In the genomic region with DNA sequence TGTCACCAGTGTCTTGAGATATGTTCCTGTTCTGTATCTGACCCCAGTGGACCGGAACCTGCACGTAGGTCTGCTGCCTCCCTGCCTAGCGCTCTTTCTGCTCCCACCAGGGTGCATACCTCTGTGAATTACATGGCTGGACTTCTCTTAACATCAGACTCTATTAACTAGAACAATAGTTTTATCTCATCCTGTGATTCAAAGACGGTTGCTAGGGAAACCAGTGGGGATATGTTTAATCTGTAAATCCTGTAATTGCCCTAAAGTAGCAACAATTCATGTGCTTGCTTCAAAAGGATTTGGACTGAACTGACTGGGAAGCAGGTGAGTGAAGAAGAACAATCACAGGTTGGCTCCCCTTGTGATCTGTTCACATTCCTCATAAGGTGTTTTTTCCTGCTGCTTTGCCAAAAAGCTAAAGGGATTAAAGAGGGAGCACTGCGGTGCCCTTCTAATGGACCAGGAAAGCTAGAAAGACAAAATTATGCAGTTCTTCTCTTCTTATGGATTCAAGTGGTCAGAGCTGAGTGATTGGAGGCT, we compare ENCODE assay signal across 22 cellular contexts. TPM values are rescaled to one million over a fixed set of nuclear protein-coding genes. Genes with fewer than 3 reads are reported as not detected.
DNase-seq lines count a peak whose midpoint lies in the region; ATAC-seq and TF ChIP-seq lines count a peak whose summit lies in the region.
"Had no signal": no experiment of that assay in that cellular context is flagged by ENCODE, and none has a peak within 500 bp of the region (broad histone marks: within the 10 kb centered on the region; RNA-seq: fewer than 3 reads in every experiment).

No MANE protein-coding gene starts in this region.

- H3K79me2 ChIP-seq in neural cell (replicated peaks; ENCODE audit: insufficient read depth, low read length): no peaks in the 10 kb centered on the region

- H3K9ac ChIP-seq in neural cell (ENCODE audit: low read length): peak overlapping the region; percentile 4

- peaks cover 52% of the 10 kb centered on the region for H3K4me1 Mint-ChIP-seq in brain
- no peaks in the 10 kb centered on the region for H3K4me1 Mint-ChIP-seq in activated T-cell treated with anti-CD3 and anti-CD28 coated beads, Interleukin-2, amount 50 U/mL, for 72 hours (ENCODE audit: low read depth)
- H3K4me1 Mint-ChIP-seq in activated T-helper 1 cell treated with anti-CD3 and anti-CD28 coated beads, Interleukin-12 subunit alpha, Interleukin-12 subunit beta, Interleukin-2, Interleukin-4 antibody, amounts not matched to agents 30 ng/mL and 10 ng/mL and 1 ng/mL, durations not matched to agents 14 hours and 24 hours and 36 hours (ENCODE audit: low read depth): no peaks in the 10 kb centered on the region

- H3K36me3 ChIP-seq in neural cell (ENCODE audit: insufficient read depth, low read length): no peaks in the 10 kb centered on the region
- H3K36me3 ChIP-seq: brain microvascular endothelial cell, prostate gland, upper lobe of right lung had no signal

- H3K27me3 ChIP-seq in neural cell (ENCODE audit: insufficient read depth, low read depth, low read length): no peaks in the 10 kb centered on the region
- H3K27me3 ChIP-seq: brain microvascular endothelial cell, upper lobe of right lung had no signal

- no peaks in the 10 kb centered on the region for H3K9me3 ChIP-seq in neural cell (ENCODE audit: low read length)
- H3K9me3 ChIP-seq: prostate gland, upper lobe of right lung had no signal

- no peak overlapping the region for H3K4me2 ChIP-seq in neural cell (ENCODE audit: low read length)

- peak overlapping the region in 4 of 5 experiments; percentile 25 to 98 (median 82) for H3K27ac Mint-ChIP-seq in brain
- no peak overlapping the region for H3K27ac Mint-ChIP-seq in activated T-cell treated with anti-CD3 and anti-CD28 coated beads, Interleukin-2, amount 50 U/mL, for 72 hours
- no peak overlapping the region for H3K27ac Mint-ChIP-seq in activated T-helper 1 cell treated with anti-CD3 and anti-CD28 coated beads, Interleukin-12 subunit alpha, Interleukin-12 subunit beta, Interleukin-2, Interleukin-4 antibody, amounts not matched to agents 30 ng/mL and 10 ng/mL and 1 ng/mL, durations not matched to agents 14 hours and 24 hours and 36 hours
- H3K27ac Mint-ChIP-seq: activated CD8-positive, alpha-beta T cell treated with anti-CD3 and anti-CD28 coated beads, Interleukin-2, amount 10 ng/mL, durations not matched to agents 7 days and 5 days had no signal

- TF ChIP-seq EP300 in neural cell (conservative IDR thresholded peaks at IDR 0.05; ENCODE audit: poor library complexity, severe bottlenecking): no peak

- H3K27ac ChIP-seq in neural cell (ENCODE audit: low read length): peak overlapping the region; percentile 44
- H3K27ac ChIP-seq: prostate gland, upper lobe of right lung had no signal

- H2AFZ ChIP-seq in neural cell (ENCODE audit: low read depth, low read length): peak overlapping the region; percentile 10

- peak in 2 of 3 experiments; percentile 42 to 86 for DNase-seq in NCI-H1417 (lab: John Stamatoyannopoulos, UW)
- peak; percentile 77 for DNase-seq in NCI-H2227 (lab: John Stamatoyannopoulos, UW; ENCODE audit: unreplicated experiment)
- DNase-seq in activated T-cell treated with anti-CD3 and anti-CD28 coated beads, Interleukin-2, amount 50 U/mL, for 72 hours: no peak
- no peak for DNase-seq in hepatic stellate cell (ENCODE audit: low spot score)
- DNase-seq in activated T-helper 1 cell treated with anti-CD3 and anti-CD28 coated beads, Interleukin-12 subunit alpha, Interleukin-12 subunit beta, Interleukin-2, Interleukin-4 antibody, amounts not matched to agents 30 ng/mL and 10 ng/mL and 1 ng/mL, durations not matched to agents 14 hours and 24 hours and 36 hours (ENCODE audit: low spot score): no peak
- DNase-seq: activated CD4-positive, CD25-positive, alpha-beta regulatory T cell treated with anti-CD3 and anti-CD28 coated beads, Interleukin-2, amount 50 U/mL, for 72 hours; activated CD8-positive, alpha-beta T cell treated with anti-CD3 and anti-CD28 coated beads, Interleukin-2, amount 10 ng/mL, durations not matched to agents 7 days and 5 days; activated gamma-delta T cell treated with Interleukin-2 at 50 U/mL for 16 hours; activated T-cell treated with anti-CD3 and anti-CD28 coated beads for 4 hours; brain microvascular endothelial cell; DMS 273 treated with DMSO at 0.1 percent for 48 hours; IMR-90; NCI-H446; RPMI8226; upper lobe of right lung had no signal

- TF ChIP-seq CTCF in brain (conservative IDR thresholded peaks at IDR 0.05) (no peak), neural cell (IDR thresholded peaks at IDR 0.05; ENCODE audit: poor library complexity, severe bottlenecking) (no peak)

- H3K9me3 Mint-ChIP-seq in brain: no peaks in the 10 kb centered on the region
- no peaks in the 10 kb centered on the region for H3K9me3 Mint-ChIP-seq in activated T-cell treated with anti-CD3 and anti-CD28 coated beads, Interleukin-2, amount 50 U/mL, for 72 hours
- H3K9me3 Mint-ChIP-seq in activated T-helper 1 cell treated with anti-CD3 and anti-CD28 coated beads, Interleukin-12 subunit alpha, Interleukin-12 subunit beta, Interleukin-2, Interleukin-4 antibody, amounts not matched to agents 30 ng/mL and 10 ng/mL and 1 ng/mL, durations not matched to agents 14 hours and 24 hours and 36 hours: no peaks in the 10 kb centered on the region

- no peak for ATAC-seq in HG03571 (IDR thresholded peaks at IDR 0.05; ENCODE audit: unreplicated experiment)
- no peak for ATAC-seq in activated T-cell treated with anti-CD3 and anti-CD28 coated beads, Interleukin-2, amount 50 U/mL, for 72 hours (replicated peaks in 1 of 2)
- ATAC-seq: activated CD8-positive, alpha-beta T cell treated with anti-CD3 and anti-CD28 coated beads, Interleukin-2, amount 10 ng/mL, durations not matched to agents 7 days and 5 days; HCT116; upper lobe of right lung had no signal

- H4K20me1 ChIP-seq in neural cell (ENCODE audit: insufficient read depth): no peaks in the 10 kb centered on the region

- no peaks in the 10 kb centered on the region for H3F3A ChIP-seq in neural cell (ENCODE audit: insufficient read depth, low read length, poor library complexity, severe bottlenecking)

- H3K9me2 ChIP-seq in neural cell (ENCODE audit: insufficient read depth, low read length): no peaks in the 10 kb centered on the region

- H3K27me3 Mint-ChIP-seq in brain: no peaks in the 10 kb centered on the region
- peaks cover 9% of the 10 kb centered on the region for H3K27me3 Mint-ChIP-seq in activated T-cell treated with anti-CD3 and anti-CD28 coated beads, Interleukin-2, amount 50 U/mL, for 72 hours (ENCODE audit: low read depth)
- peaks cover 7% of the 10 kb centered on the region for H3K27me3 Mint-ChIP-seq in activated T-helper 1 cell treated with anti-CD3 and anti-CD28 coated beads, Interleukin-12 subunit alpha, Interleukin-12 subunit beta, Interleukin-2, Interleukin-4 antibody, amounts not matched to agents 30 ng/mL and 10 ng/mL and 1 ng/mL, durations not matched to agents 14 hours and 24 hours and 36 hours (ENCODE audit: insufficient read depth)

- peaks cover 5% of the 10 kb centered on the region for H3K36me3 Mint-ChIP-seq in brain
- H3K36me3 Mint-ChIP-seq in activated T-cell treated with anti-CD3 and anti-CD28 coated beads, Interleukin-2, amount 50 U/mL, for 72 hours (ENCODE audit: insufficient read depth in 2 of 2): no peaks in the 10 kb centered on the region
- H3K36me3 Mint-ChIP-seq in activated T-helper 1 cell treated with anti-CD3 and anti-CD28 coated beads, Interleukin-12 subunit alpha, Interleukin-12 subunit beta, Interleukin-2, Interleukin-4 antibody, amounts not matched to agents 30 ng/mL and 10 ng/mL and 1 ng/mL, durations not matched to agents 14 hours and 24 hours and 36 hours (ENCODE audit: low read depth): no peaks in the 10 kb centered on the region

- intact Hi-C loops in activated T-helper 1 cell treated with anti-CD3 and anti-CD28 coated beads, Interleukin-12 subunit alpha, Interleukin-12 subunit beta, Interleukin-2, Interleukin-4 antibody, amounts not matched to agents 30 ng/mL and 10 ng/mL and 1 ng/mL, durations not matched to agents 14 hours and 24 hours and 36 hours (cut with micrococcal nuclease): no loop called here

- H3K4me3 Mint-ChIP-seq in brain: peak overlapping the region in 1 of 5 experiments; percentile 8
- H3K4me3 Mint-ChIP-seq in activated T-cell treated with anti-CD3 and anti-CD28 coated beads, Interleukin-2, amount 50 U/mL, for 72 hours: no peak overlapping the region
- H3K4me3 Mint-ChIP-seq in activated T-helper 1 cell treated with anti-CD3 and anti-CD28 coated beads, Interleukin-12 subunit alpha, Interleukin-12 subunit beta, Interleukin-2, Interleukin-4 antibody, amounts not matched to agents 30 ng/mL and 10 ng/mL and 1 ng/mL, durations not matched to agents 14 hours and 24 hours and 36 hours: no peak overlapping the region
- H3K4me3 Mint-ChIP-seq: activated CD8-positive, alpha-beta T cell treated with anti-CD3 and anti-CD28 coated beads, Interleukin-2, amount 10 ng/mL, durations not matched to agents 7 days and 5 days had no signal

- no peak for TF ChIP-seq RAD21 in neural cell (conservative IDR thresholded peaks at IDR 0.05)

- H3K4me3 ChIP-seq in neural cell (ENCODE audit: low read length): peak overlapping the region; percentile 4
- H3K4me3 ChIP-seq: lung, prostate gland, upper lobe of right lung had no signal

TF ChIP-seq in neural cell, 6 proteins besides CTCF, POLR2A, EP300 and RAD21 (continues in another document):
- TF ChIP-seq MXI1 (conservative IDR thresholded peaks at IDR 0.05; ENCODE audit: poor library complexity, severe bottlenecking): no peak
- no peak for TF ChIP-seq POLR2AphosphoS5 (IDR thresholded peaks at IDR 0.05)
- no peak for TF ChIP-seq TAF1 (IDR thresholded peaks at IDR 0.05; ENCODE audit: low read depth)

RNA-seq across cellular contexts. Expression of gene DIRAS3, which starts 52.6 kb away (rescaled TPM):
- polyA plus RNA-seq in brain (ENCODE audit: insufficient read depth, low read depth, low replicate concordance): 2.1 TPM
- polyA plus RNA-seq in neural cell: 8.0 and 8.9 TPM in 2 replicates
- 5.4 and 5.8 TPM in 2 replicates for polyA minus RNA-seq in neural cell
- total RNA-seq in activated T-cell treated with anti-CD3 and anti-CD28 coated beads, Interleukin-2, amount 50 U/mL, for 72 hours: 1 to 10 TPM in 1 of 2 donors, under 1 TPM in 1; 0.72 to 1.0 TPM
- total RNA-seq in activated T-helper 1 cell treated with anti-CD3 and anti-CD28 coated beads, Interleukin-12 subunit alpha, Interleukin-12 subunit beta, Interleukin-2, Interleukin-4 antibody, amounts not matched to agents 30 ng/mL and 10 ng/mL and 1 ng/mL, durations not matched to agents 14 hours and 24 hours and 36 hours: 0.12 TPM in 1 of 2 replicates, not detected in the other
- total RNA-seq: activated CD8-positive, alpha-beta T cell treated with anti-CD3 and anti-CD28 coated beads, Interleukin-2, amount 10 ng/mL, durations not matched to agents 7 days and 5 days; T-helper 1 cell treated with Interleukin-12 subunit alpha and Interleukin-12 subunit beta and Interleukin-4 antibody, amounts not matched to agents 30 ng/mL and 1 ng/mL, for 36 hours had no signal

Comparison
In these comparisons a context has a peak if more than half of its experiments do, and no peak if none do; other contexts are left out.
1. DNase-seq: peak in NCI-H1417 (2 of 3) and NCI-H2227 (single experiment); none in activated T-cell treated with anti-CD3 and anti-CD28 coated beads, Interleukin-2, amount 50 U/mL, for 72 hours (0 of 2), hepatic stellate cell (single experiment) and activated T-helper 1 cell treated with anti-CD3 and anti-CD28 coated beads, Interleukin-12 subunit alpha, Interleukin-12 subunit beta, Interleukin-2, Interleukin-4 antibody, amounts not matched to agents 30 ng/mL and 10 ng/mL and 1 ng/mL, durations not matched to agents 14 hours and 24 hours and 36 hours (single experiment).
2. H3K27ac Mint-ChIP-seq: peak in brain (4 of 5); none in activated T-cell treated with anti-CD3 and anti-CD28 coated beads, Interleukin-2, amount 50 U/mL, for 72 hours (single experiment) and activated T-helper 1 cell treated with anti-CD3 and anti-CD28 coated beads, Interleukin-12 subunit alpha, Interleukin-12 subunit beta, Interleukin-2, Interleukin-4 antibody, amounts not matched to agents 30 ng/mL and 10 ng/mL and 1 ng/mL, durations not matched to agents 14 hours and 24 hours and 36 hours (single experiment).